ENCODE assay signal across 1 cellular context in the genomic region with DNA sequence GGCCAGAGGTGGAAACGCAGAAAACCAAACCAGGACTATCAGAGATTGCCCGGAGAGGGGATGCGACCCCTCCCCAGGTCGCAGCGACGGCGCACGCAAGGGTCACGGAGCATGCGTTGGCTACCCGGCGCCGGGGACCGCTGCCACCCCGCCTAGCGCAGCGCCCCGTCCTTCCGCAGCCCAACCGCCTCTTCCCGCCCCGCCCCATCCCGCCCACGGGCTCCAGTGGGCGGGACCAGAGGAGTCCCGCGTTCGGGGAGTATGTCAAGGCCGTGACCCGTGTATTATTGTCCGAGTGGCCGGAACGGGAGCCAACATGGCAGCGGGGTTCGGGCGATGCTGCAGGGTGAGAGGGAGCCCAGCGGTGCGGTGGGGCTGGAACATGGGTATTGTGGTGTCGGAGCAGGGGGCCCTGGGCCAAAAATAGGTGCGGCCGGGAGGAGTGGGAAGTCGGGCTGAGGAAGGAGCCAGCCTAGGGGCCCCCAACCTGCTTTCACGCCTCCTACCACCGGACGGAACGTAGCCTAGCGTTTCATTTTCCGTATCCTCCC.
TF ChIP-seq lines count a peak whose summit lies in the region.

ACADM (plus strand) TSS at position 238 of the 551 bp plus-strand sequence; CDS start at position 317, 79 bp downstream.

TF ChIP-seq in K562, 482 proteins besides CTCF, POLR2A, EP300 and RAD21 (continued from another document and continues in another):
- TF ChIP-seq, protein P1, sequence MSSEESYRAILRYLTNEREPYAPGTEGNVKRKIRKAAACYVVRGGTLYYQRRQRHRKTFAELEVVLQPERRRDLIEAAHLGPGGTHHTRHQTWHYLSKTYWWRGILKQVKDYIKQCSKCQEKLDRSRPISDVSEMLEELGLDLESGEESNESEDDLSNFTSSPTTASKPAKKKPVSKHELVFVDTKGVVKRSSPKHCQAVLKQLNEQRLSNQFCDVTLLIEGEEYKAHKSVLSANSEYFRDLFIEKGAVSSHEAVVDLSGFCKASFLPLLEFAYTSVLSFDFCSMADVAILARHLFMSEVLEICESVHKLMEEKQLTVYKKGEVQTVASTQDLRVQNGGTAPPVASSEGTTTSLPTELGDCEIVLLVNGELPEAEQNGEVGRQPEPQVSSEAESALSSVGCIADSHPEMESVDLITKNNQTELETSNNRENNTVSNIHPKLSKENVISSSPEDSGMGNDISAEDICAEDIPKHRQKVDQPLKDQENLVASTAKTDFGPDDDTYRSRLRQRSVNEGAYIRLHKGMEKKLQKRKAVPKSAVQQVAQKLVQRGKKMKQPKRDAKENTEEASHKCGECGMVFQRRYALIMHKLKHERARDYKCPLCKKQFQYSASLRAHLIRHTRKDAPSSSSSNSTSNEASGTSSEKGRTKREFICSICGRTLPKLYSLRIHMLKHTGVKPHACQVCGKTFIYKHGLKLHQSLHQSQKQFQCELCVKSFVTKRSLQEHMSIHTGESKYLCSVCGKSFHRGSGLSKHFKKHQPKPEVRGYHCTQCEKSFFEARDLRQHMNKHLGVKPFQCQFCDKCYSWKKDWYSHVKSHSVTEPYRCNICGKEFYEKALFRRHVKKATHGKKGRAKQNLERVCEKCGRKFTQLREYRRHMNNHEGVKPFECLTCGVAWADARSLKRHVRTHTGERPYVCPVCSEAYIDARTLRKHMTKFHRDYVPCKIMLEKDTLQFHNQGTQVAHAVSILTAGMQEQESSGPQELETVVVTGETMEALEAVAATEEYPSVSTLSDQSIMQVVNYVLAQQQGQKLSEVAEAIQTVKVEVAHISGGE (CRISPR knock-in tag; IDR thresholded peaks at IDR 0.05): peak in 1 of 3 experiments; percentile 78; a peak in 2 of 6 replicates
- TF ChIP-seq CBFB (CRISPR knock-in tag; IDR thresholded peaks at IDR 0.05) (peak; percentile 65; the same call in 1 of the 2 replicates), ATF1 (CRISPR knock-in tag; IDR thresholded peaks at IDR 0.05) (no peak), ATF1 (tag; IDR thresholded peaks at IDR 0.05) (peak; percentile 53), SAP30 (IDR thresholded peaks at IDR 0.05; ENCODE audit: borderline replicate concordance, insufficient read depth, low read depth, low read length, poor library complexity, severe bottlenecking) (peak; percentile 86), NELFE (IDR thresholded peaks at IDR 0.05; ENCODE audit: insufficient read depth, insufficient read length) (no peak), ZNF584 (CRISPR knock-in tag; IDR thresholded peaks at IDR 0.05; ENCODE audit: low read depth) (no peak), MAX (CRISPR knock-in tag; IDR thresholded peaks at IDR 0.05) (peak; percentile 88), CC2D1A (IDR thresholded peaks at IDR 0.05) (peak; percentile 39; the same call in 1 of the 2 replicates), FOXA1 (IDR thresholded peaks at IDR 0.05; ENCODE audit: borderline replicate concordance) (no peak), PRPF4 (IDR thresholded peaks at IDR 0.05; ENCODE audit: insufficient read depth, low read depth, low read length, poor library complexity, severe bottlenecking) (no peak), PTRF (tag; IDR thresholded peaks at IDR 0.05) (no peak), MIER1 (IDR thresholded peaks at IDR 0.05; ENCODE audit: low read depth) (no peak), GATAD2B (IDR thresholded peaks at IDR 0.05; ENCODE audit: borderline replicate concordance) (0 out of 2 replicates have a peak, but pooled peaks have one; percentile 41), SRF (CRISPR knock-in tag; IDR thresholded peaks at IDR 0.05) (peak in 1 of 2 experiments; percentile 62; a peak in 1 of 4 replicates), NFYB (IDR thresholded peaks at IDR 0.05; ENCODE audit: extremely low read depth, insufficient read length) (no peak), DACH1 (IDR thresholded peaks at IDR 0.05; ENCODE audit: partially characterized antibody) (no peak), YBX1 (IDR thresholded peaks at IDR 0.05) (no peak), TOE1 (IDR thresholded peaks at IDR 0.05; ENCODE audit: borderline replicate concordance) (peak; percentile 44; the same call in 1 of the 2 replicates), TOE1 (CRISPR knock-in tag; IDR thresholded peaks at IDR 0.05; ENCODE audit: borderline replicate concordance, low read depth) (no peak), E2F8 (IDR thresholded peaks at IDR 0.05; ENCODE audit: low read depth, partially characterized antibody) (peak; percentile 61), ZEB2 (IDR thresholded peaks at IDR 0.05) (0 out of 2 replicates have a peak, but pooled peaks have one; percentile 35), ZBTB40 (IDR thresholded peaks at IDR 0.05) (0 out of 2 replicates have a peak, but pooled peaks have one; percentile 32), ZBTB40 (CRISPR knock-in tag; IDR thresholded peaks at IDR 0.05) (no peak), RAD51 (IDR thresholded peaks at IDR 0.05; ENCODE audit: borderline replicate concordance, low read depth) (no peak), ZNF830 (CRISPR knock-in tag; IDR thresholded peaks at IDR 0.05) (peak; percentile 50; the same call in 1 of the 2 replicates), DPF2 (IDR thresholded peaks at IDR 0.05) (peak; percentile 11; the same call in 1 of the 2 replicates), PKNOX1 (IDR thresholded peaks at IDR 0.05) (0 out of 2 replicates have a peak, but pooled peaks have one; percentile 8), ZBTB33 (CRISPR knock-in tag; IDR thresholded peaks at IDR 0.05) (peak; percentile 51), ZNF740 (CRISPR knock-in tag; IDR thresholded peaks at IDR 0.05) (no peak), ZNF740 (tag; IDR thresholded peaks at IDR 0.05) (no peak; a peak in 1 of 4 replicates), RCOR1 (IDR thresholded peaks at IDR 0.05; ENCODE audit: borderline replicate concordance in 1 of 2, low read depth in 2 of 2, low read length in 2 of 2) (peak in 1 of 2 experiments; percentile 65; a peak in 2 of 4 replicates)
- TF ChIP-seq, protein P2, sequence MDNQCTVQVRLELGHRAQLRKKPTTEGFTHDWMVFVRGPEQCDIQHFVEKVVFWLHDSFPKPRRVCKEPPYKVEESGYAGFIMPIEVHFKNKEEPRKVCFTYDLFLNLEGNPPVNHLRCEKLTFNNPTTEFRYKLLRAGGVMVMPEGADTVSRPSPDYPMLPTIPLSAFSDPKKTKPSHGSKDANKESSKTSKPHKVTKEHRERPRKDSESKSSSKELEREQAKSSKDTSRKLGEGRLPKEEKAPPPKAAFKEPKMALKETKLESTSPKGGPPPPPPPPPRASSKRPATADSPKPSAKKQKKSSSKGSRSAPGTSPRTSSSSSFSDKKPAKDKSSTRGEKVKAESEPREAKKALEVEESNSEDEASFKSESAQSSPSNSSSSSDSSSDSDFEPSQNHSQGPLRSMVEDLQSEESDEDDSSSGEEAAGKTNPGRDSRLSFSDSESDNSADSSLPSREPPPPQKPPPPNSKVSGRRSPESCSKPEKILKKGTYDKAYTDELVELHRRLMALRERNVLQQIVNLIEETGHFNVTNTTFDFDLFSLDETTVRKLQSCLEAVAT (IDR thresholded peaks at IDR 0.05): peak; percentile 87 to 92; a peak in 3 of 4 replicates
